8 cellular contexts compared by ENCODE assay signal in the genomic region with DNA sequence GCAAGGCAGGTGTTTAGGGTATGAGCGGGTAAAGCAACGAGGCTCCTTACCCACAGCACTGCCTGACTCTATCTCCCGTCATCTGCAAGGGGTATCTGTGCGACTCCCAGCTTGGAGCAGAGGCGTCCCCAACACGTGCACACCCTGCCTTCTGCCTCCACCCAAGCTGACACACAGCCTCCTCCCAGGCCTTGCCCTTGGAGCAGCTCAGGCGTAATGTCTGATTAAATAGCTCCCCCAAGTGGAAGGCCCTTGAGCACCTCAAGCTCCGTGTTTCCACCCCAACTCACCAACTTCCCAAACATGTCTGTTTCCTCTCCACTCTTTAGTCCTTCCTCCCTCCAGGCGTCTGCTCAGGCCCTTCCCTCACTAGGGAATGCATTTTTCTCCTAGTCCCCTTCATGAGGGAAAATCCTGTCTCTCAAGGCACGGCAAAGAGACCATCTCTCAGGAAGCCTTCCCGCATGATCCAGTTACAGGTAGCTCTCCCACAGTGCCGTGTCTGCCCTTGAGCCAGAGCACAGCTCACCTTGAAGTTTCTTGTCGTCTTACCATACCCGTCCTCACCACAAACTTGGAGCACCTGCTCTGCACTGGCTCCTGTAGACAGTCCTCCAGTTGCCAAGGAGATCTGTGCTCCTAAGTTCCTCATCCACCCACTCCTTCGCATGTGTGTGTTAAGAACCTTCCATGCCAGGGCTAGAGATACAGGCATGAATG.
DNase-seq lines count a peak whose midpoint lies in the region; ATAC-seq and TF ChIP-seq lines count a peak whose summit lies in the region.

No MANE protein-coding gene starts in this region.

- H3K27ac Mint-ChIP-seq in nephron = peak overlapping the region in 1 of 3 experiments; percentile 23

- DNase-seq in EH (ENCODE audit: low read depth) = peak; percentile 77
- peak in 54 of 76 experiments; percentile 1 to 70 (median 30) for DNase-seq in HUDEP-2 (lab: John Stamatoyannopoulos, UW; ENCODE audit: unreplicated experiment in 76 of 76)
- peak; percentile 63 for DNase-seq in SW480 (ENCODE audit: low spot score)
- DNase-seq in fibroblast of mammary gland (ENCODE audit: low read depth) = peak; percentile 77

- H3K4me3 Mint-ChIP-seq in nephron = no peak overlapping the region

- TF ChIP-seq CTCF in fibroblast of mammary gland (conservative IDR thresholded peaks at IDR 0.05; ENCODE audit: control insufficient read depth, insufficient read depth, low read depth, low read length) (peak; percentile 70), nephron (IDR thresholded peaks at IDR 0.05; ENCODE audit: unreplicated experiment in 3 of 3) (peak; percentile 41 to 55 (median 52))

- no peaks in the 10 kb centered on the region for H3K27me3 Mint-ChIP-seq in nephron (ENCODE audit: low read depth)

- H3K4me3 ChIP-seq in fibroblast of mammary gland (ENCODE audit: control insufficient read depth, low read depth, low read length) = no peak overlapping the region

- ATAC-seq in GM21723 (IDR thresholded peaks at IDR 0.05; ENCODE audit: unreplicated experiment) (no peak), HG03439 (IDR thresholded peaks at IDR 0.05; ENCODE audit: unreplicated experiment) (no peak), GM19452 (IDR thresholded peaks at IDR 0.05; ENCODE audit: unreplicated experiment) (no peak)

- peaks cover 45% of the 10 kb centered on the region for H3K36me3 Mint-ChIP-seq in nephron (ENCODE audit: low read depth)

- no peaks in the 10 kb centered on the region for H3K9me3 Mint-ChIP-seq in nephron

- no peaks in the 10 kb centered on the region for H3K4me1 Mint-ChIP-seq in nephron
